In the genomic region with DNA sequence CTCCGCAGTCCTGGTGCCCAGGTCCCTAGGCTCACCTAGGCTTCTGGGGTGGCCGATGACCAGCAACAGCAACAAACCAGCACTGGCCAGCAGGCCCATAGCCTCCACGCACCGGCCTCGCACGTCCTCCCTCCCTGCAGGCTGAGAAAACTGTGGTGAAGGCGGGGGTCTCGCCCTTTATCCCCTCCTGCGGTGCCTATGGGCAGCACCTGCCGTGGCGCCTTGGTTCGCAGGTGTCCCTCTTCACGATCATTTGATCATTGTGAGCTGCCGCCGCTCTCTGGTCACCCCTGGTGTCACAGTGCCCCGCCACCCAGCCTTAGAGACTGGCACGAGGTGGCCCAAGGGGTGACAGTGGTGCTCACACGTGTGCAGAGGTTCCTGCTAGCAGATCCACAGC, we compare ENCODE assay signal across 25 cellular contexts. TPM values are rescaled to one million over a fixed set of nuclear protein-coding genes. Genes with fewer than 3 reads are reported as not detected.
"Had no signal": no experiment of that assay in that cellular context is flagged by ENCODE, and none has a peak within 500 bp of the region (broad histone marks: within the 10 kb centered on the region; RNA-seq: fewer than 3 reads in every experiment).

A gene with protein sequence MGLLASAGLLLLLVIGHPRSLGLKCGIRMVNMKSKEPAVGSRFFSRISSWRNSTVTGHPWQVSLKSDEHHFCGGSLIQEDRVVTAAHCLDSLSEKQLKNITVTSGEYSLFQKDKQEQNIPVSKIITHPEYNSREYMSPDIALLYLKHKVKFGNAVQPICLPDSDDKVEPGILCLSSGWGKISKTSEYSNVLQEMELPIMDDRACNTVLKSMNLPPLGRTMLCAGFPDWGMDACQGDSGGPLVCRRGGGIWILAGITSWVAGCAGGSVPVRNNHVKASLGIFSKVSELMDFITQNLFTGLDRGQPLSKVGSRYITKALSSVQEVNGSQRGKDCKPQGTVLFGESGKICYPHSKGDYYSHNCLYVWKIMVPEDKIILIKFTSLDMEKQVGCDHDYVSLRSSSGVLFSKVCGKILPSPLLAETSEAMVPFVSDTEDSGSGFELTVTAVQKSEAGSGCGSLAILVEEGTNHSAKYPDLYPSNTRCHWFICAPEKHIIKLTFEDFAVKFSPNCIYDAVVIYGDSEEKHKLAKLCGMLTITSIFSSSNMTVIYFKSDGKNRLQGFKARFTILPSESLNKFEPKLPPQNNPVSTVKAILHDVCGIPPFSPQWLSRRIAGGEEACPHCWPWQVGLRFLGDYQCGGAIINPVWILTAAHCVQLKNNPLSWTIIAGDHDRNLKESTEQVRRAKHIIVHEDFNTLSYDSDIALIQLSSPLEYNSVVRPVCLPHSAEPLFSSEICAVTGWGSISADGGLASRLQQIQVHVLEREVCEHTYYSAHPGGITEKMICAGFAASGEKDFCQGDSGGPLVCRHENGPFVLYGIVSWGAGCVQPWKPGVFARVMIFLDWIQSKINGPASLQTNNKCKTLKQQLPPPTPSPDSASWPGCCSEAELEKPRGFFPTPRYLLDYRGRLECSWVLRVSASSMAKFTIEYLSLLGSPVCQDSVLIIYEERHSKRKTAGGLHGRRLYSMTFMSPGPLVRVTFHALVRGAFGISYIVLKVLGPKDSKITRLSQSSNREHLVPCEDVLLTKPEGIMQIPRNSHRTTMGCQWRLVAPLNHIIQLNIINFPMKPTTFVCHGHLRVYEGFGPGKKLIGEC (minus strand): TSS at position 99 of the 400 bp plus-strand sequence. CDS start 0 bp downstream, at position 99.

- H3K4me1 ChIP-seq: colonic mucosa, esophagus muscularis mucosa, foreskin keratinocyte, gastrocnemius medialis, heart right ventricle, left lung, lower lobe of right lung had no signal

- H3K27me3 ChIP-seq: colonic mucosa, esophagus muscularis mucosa, foreskin keratinocyte, gastrocnemius medialis, heart right ventricle, left lung had no signal

- ATAC-seq: effector memory CD8-positive, alpha-beta T cell; foreskin keratinocyte; gastrocnemius medialis; left cardiac atrium; left lung; mucosa of descending colon had no signal

- H3K4me3 ChIP-seq: colonic mucosa, esophagus muscularis mucosa, gastrocnemius medialis, heart right ventricle, left lung, lower lobe of right lung, mucosa of descending colon had no signal

- H3K27ac ChIP-seq: colonic mucosa, esophagus muscularis mucosa, foreskin keratinocyte, gastrocnemius medialis, heart right ventricle, left lung, lower lobe of right lung had no signal

- H3K36me3 ChIP-seq: colonic mucosa, gastrocnemius medialis, left lung, lower lobe of right lung had no signal

- DNase-seq: cerebellar nuclear complex; colonic mucosa; cortex of kidney; effector CD8-positive, alpha-beta T cell; effector memory CD8-positive, alpha-beta T cell; foreskin keratinocyte; gastrocnemius medialis; glutamatergic neuron; head of caudate nucleus; heart right ventricle; hippocampal formation; left cardiac atrium; lower lobe of right lung; mesenchymal stem cell; mucosa of descending colon had no signal

- FAIRE-seq: endothelial cell of umbilical vein, islet of Langerhans, keratinocyte had no signal

- H3K9me3 ChIP-seq: colonic mucosa, esophagus muscularis mucosa, gastrocnemius medialis, heart right ventricle, left lung, lower lobe of right lung, mucosa of descending colon had no signal

RNA-seq across cellular contexts. Expression of the gene that starts here (rescaled TPM):
- total RNA-seq: colonic mucosa, dermis microvascular lymphatic vessel endothelial cell, endothelial cell of umbilical vein, epithelial cell of proximal tubule, foreskin keratinocyte, glomerular endothelial cell, kidney epithelial cell, mesothelial cell of epicardium had no signal
- polyA plus RNA-seq: foreskin keratinocyte had no signal
